Comparison of ENCODE assay signal across 8 cellular contexts in genomic region chr16:57284952-57285263, GRCh38. TPM values are rescaled to one million over a fixed set of nuclear protein-coding genes. Genes with fewer than 3 reads are reported as not detected.
DNase-seq lines count a peak whose midpoint lies in the region; ATAC-seq lines count a peak whose summit lies in the region.

No MANE protein-coding gene starts in this region.

- peaks cover 7% of the 10 kb centered on the region; the same call in 1 of the 2 replicates for H3K4me1 ChIP-seq in HUES6 (ENCODE audit: control insufficient read depth, insufficient read depth, low read length)

- no peak for DNase-seq in activated naive CD8-positive, alpha-beta T cell treated with anti-CD3 and anti-CD28 coated beads, Interleukin-2, amount 50 U/mL, for 24 hours
- DNase-seq in immature natural killer cell = no peak
- DNase-seq in stimulated activated naive CD8-positive, alpha-beta T cell treated with anti-CD3 and anti-CD28 coated beads, Interleukin-15, amount 100 ng/mL, for 72 hours = no peak
- DNase-seq in Kasumi-1 (lab: John Stamatoyannopoulos, UW) = no peak
- DNase-seq in activated gamma-delta T cell (lab: John Stamatoyannopoulos, UW) = no peak
- no peak for DNase-seq in 8988T
- no peak for DNase-seq in mucosa of gallbladder (ENCODE audit: low spot score)

- peak overlapping the region; percentile 65 for H3K4me3 Mint-ChIP-seq in activated naive CD8-positive, alpha-beta T cell treated with anti-CD3 and anti-CD28 coated beads, Interleukin-2, amount 50 U/mL, for 24 hours
- peak overlapping the region; percentile 58 to 79 (median 65) for H3K4me3 Mint-ChIP-seq in immature natural killer cell
- H3K4me3 Mint-ChIP-seq in stimulated activated naive CD8-positive, alpha-beta T cell treated with anti-CD3 and anti-CD28 coated beads, Interleukin-15, amount 100 ng/mL, for 72 hours = peak overlapping the region; percentile 82 to 90

- ATAC-seq in activated naive CD8-positive, alpha-beta T cell treated with anti-CD3 and anti-CD28 coated beads, Interleukin-2, amount 50 U/mL, for 24 hours = peak; percentile 63
- no peak for ATAC-seq in stimulated activated naive CD8-positive, alpha-beta T cell treated with anti-CD3 and anti-CD28 coated beads, Interleukin-15, amount 100 ng/mL, for 72 hours

- H3K27ac ChIP-seq in HUES6 (ENCODE audit: low read depth, low read length) = no peak overlapping the region; the same call in 1 of the 2 replicates

- H3K4me3 ChIP-seq in HUES6 (ENCODE audit: low read depth, low read length) = peak overlapping the region; percentile 90

- H3K27ac Mint-ChIP-seq in activated naive CD8-positive, alpha-beta T cell treated with anti-CD3 and anti-CD28 coated beads, Interleukin-2, amount 50 U/mL, for 24 hours = no peak overlapping the region
- H3K27ac Mint-ChIP-seq in immature natural killer cell = no peak overlapping the region
- no peak overlapping the region for H3K27ac Mint-ChIP-seq in stimulated activated naive CD8-positive, alpha-beta T cell treated with anti-CD3 and anti-CD28 coated beads, Interleukin-15, amount 100 ng/mL, for 72 hours

- H3K36me3 Mint-ChIP-seq in activated naive CD8-positive, alpha-beta T cell treated with anti-CD3 and anti-CD28 coated beads, Interleukin-2, amount 50 U/mL, for 24 hours (ENCODE audit: low read depth) = no peaks in the 10 kb centered on the region
- no peaks in the 10 kb centered on the region for H3K36me3 Mint-ChIP-seq in immature natural killer cell

- no peaks in the 10 kb centered on the region for H3K36me3 ChIP-seq in HUES6 (ENCODE audit: control insufficient read depth, insufficient read depth, low read length)

- H3K9ac ChIP-seq in HUES6 (ENCODE audit: low read length) = peak overlapping the region; percentile 54

- H3K27me3 ChIP-seq in HUES6 (ENCODE audit: control insufficient read depth, insufficient read depth, low read length) = peaks cover 39% of the 10 kb centered on the region

- H3K9me3 ChIP-seq in HUES6 (ENCODE audit: control insufficient read depth, insufficient read depth, low read depth, low read length) = no peaks in the 10 kb centered on the region

- H3K27me3 Mint-ChIP-seq in activated naive CD8-positive, alpha-beta T cell treated with anti-CD3 and anti-CD28 coated beads, Interleukin-2, amount 50 U/mL, for 24 hours = peaks cover 23% of the 10 kb centered on the region
- H3K27me3 Mint-ChIP-seq in immature natural killer cell (ENCODE audit: low read depth in 3 of 3) = peaks cover 7 to 16% (median 15%) of the 10 kb centered on the region in 3 donors
- peaks cover 23% of the 10 kb centered on the region for H3K27me3 Mint-ChIP-seq in stimulated activated naive CD8-positive, alpha-beta T cell treated with anti-CD3 and anti-CD28 coated beads, Interleukin-15, amount 100 ng/mL, for 72 hours

- H3K9me3 Mint-ChIP-seq in activated naive CD8-positive, alpha-beta T cell treated with anti-CD3 and anti-CD28 coated beads, Interleukin-2, amount 50 U/mL, for 24 hours = no peaks in the 10 kb centered on the region
- peaks cover 0 to 1% (median 0%) of the 10 kb centered on the region in 6 donors for H3K9me3 Mint-ChIP-seq in immature natural killer cell
- H3K9me3 Mint-ChIP-seq in stimulated activated naive CD8-positive, alpha-beta T cell treated with anti-CD3 and anti-CD28 coated beads, Interleukin-15, amount 100 ng/mL, for 72 hours = no peaks in the 10 kb centered on the region

- peaks cover 9% of the 10 kb centered on the region for H3K4me1 Mint-ChIP-seq in activated naive CD8-positive, alpha-beta T cell treated with anti-CD3 and anti-CD28 coated beads, Interleukin-2, amount 50 U/mL, for 24 hours
- H3K4me1 Mint-ChIP-seq in immature natural killer cell = peaks cover 5 to 6% of the 10 kb centered on the region in 2 donors
- H3K4me1 Mint-ChIP-seq in stimulated activated naive CD8-positive, alpha-beta T cell treated with anti-CD3 and anti-CD28 coated beads, Interleukin-15, amount 100 ng/mL, for 72 hours = peaks cover 29% of the 10 kb centered on the region

RNA-seq across cellular contexts. Expression of gene PLLP, which starts 0.4 kb away (rescaled TPM):
- under 1 TPM; 0.21 to 0.57 (median 0.33) TPM for polyA plus RNA-seq in immature natural killer cell
- total RNA-seq in mucosa of gallbladder = 206 TPM

RNA-seq across cellular contexts. Expression of gene ARL2BP, which starts 39.8 kb away (rescaled TPM):
- 100 to 1,000 TPM; 130 to 221 (median 136) TPM for polyA plus RNA-seq in immature natural killer cell
- total RNA-seq in mucosa of gallbladder = 46.4 TPM
